In genomic region chr5:38672059-38672791, GRCh38 we compare ENCODE assay signal across 2 cellular contexts.
TF ChIP-seq lines count a peak whose summit lies in the region.

No MANE protein-coding gene starts in this region.

TF ChIP-seq in A549, 52 proteins besides CTCF, POLR2A, EP300 and RAD21 (continued from another document):
- TF ChIP-seq, protein P1, sequence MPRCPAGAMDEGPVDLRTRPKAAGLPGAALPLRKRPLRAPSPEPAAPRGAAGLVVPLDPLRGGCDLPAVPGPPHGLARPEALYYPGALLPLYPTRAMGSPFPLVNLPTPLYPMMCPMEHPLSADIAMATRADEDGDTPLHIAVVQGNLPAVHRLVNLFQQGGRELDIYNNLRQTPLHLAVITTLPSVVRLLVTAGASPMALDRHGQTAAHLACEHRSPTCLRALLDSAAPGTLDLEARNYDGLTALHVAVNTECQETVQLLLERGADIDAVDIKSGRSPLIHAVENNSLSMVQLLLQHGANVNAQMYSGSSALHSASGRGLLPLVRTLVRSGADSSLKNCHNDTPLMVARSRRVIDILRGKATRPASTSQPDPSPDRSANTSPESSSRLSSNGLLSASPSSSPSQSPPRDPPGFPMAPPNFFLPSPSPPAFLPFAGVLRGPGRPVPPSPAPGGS (IDR thresholded peaks at IDR 0.05) = peak; percentile 31; the same call in 1 of the 3 replicates
- no peak for TF ChIP-seq ZFP36 (IDR thresholded peaks at IDR 0.05; ENCODE audit: borderline replicate concordance, partially characterized antibody)
- TF ChIP-seq CHD4 (IDR thresholded peaks at IDR 0.05; ENCODE audit: borderline replicate concordance) = no peak
- TF ChIP-seq JUNB (IDR thresholded peaks at IDR 0.05) = peak; percentile 84
- no peak for TF ChIP-seq ZSCAN20 (CRISPR knock-in tag; IDR thresholded peaks at IDR 0.05)
- 0 out of 2 replicates have a peak, but pooled peaks have one; percentile 18 for TF ChIP-seq MAX (IDR thresholded peaks at IDR 0.05)
- TF ChIP-seq, protein P2, sequence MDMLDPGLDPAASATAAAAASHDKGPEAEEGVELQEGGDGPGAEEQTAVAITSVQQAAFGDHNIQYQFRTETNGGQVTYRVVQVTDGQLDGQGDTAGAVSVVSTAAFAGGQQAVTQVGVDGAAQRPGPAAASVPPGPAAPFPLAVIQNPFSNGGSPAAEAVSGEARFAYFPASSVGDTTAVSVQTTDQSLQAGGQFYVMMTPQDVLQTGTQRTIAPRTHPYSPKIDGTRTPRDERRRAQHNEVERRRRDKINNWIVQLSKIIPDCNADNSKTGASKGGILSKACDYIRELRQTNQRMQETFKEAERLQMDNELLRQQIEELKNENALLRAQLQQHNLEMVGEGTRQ (IDR thresholded peaks at IDR 0.05) = no peak
- TF ChIP-seq FOSL2 (IDR thresholded peaks at IDR 0.05) = peak; percentile 79
- TF ChIP-seq FOSL2 (CRISPR knock-in tag; IDR thresholded peaks at IDR 0.05) = peak; percentile 88
- no peak for TF ChIP-seq KDM5A (IDR thresholded peaks at IDR 0.05)
- TF ChIP-seq, protein P3, sequence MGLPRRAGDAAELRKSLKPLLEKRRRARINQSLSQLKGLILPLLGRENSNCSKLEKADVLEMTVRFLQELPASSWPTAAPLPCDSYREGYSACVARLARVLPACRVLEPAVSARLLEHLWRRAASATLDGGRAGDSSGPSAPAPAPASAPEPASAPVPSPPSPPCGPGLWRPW (IDR thresholded peaks at IDR 0.05) = no peak
- no peak for TF ChIP-seq CBX8 (IDR thresholded peaks at IDR 0.05)
- TF ChIP-seq HOXB5 (CRISPR knock-in tag; IDR thresholded peaks at IDR 0.05) = no peak
- no peak for TF ChIP-seq PHF8 (IDR thresholded peaks at IDR 0.05; ENCODE audit: borderline replicate concordance, low read depth)
- no peak for TF ChIP-seq HOXA7 (CRISPR knock-in tag; IDR thresholded peaks at IDR 0.05)
- TF ChIP-seq RCOR1 (IDR thresholded peaks at IDR 0.05; ENCODE audit: low read depth, low read length) = no peak
- TF ChIP-seq CBX2 (IDR thresholded peaks at IDR 0.05; ENCODE audit: borderline replicate concordance, low read depth) = no peak
- peak in 1 of 2 experiments; percentile 54; a peak in 1 of 4 replicates for TF ChIP-seq CEBPB (IDR thresholded peaks at IDR 0.05)
- no peak for TF ChIP-seq RARB (CRISPR knock-in tag; IDR thresholded peaks at IDR 0.05)
- TF ChIP-seq, protein P4, sequence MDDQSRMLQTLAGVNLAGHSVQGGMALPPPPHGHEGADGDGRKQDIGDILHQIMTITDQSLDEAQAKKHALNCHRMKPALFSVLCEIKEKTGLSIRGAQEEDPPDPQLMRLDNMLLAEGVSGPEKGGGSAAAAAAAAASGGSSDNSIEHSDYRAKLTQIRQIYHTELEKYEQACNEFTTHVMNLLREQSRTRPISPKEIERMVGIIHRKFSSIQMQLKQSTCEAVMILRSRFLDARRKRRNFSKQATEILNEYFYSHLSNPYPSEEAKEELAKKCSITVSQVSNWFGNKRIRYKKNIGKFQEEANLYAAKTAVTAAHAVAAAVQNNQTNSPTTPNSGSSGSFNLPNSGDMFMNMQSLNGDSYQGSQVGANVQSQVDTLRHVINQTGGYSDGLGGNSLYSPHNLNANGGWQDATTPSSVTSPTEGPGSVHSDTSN (IDR thresholded peaks at IDR 0.05) = no peak
- TF ChIP-seq MAZ (IDR thresholded peaks at IDR 0.05; ENCODE audit: borderline replicate concordance, low read depth, low read length) = no peak
- no peak for TF ChIP-seq CHD2 (IDR thresholded peaks at IDR 0.05; ENCODE audit: low read length, partially characterized antibody)
- TF ChIP-seq BHLHE40 (IDR thresholded peaks at IDR 0.05; ENCODE audit: low read depth, low read length) = no peak
- peak; percentile 19; the same call in 1 of the 3 replicates for TF ChIP-seq SMC3 (IDR thresholded peaks at IDR 0.05)
- no peak for TF ChIP-seq E2F6 (IDR thresholded peaks at IDR 0.05; ENCODE audit: borderline replicate concordance, low read depth)
- TF ChIP-seq GATA3 (IDR thresholded peaks at IDR 0.05; ENCODE audit: borderline replicate concordance) = peak; percentile 85
TF ChIP-seq in A549: peak in this region for 8.

TF ChIP-seq in SK-N-SH, 30 proteins besides CTCF, POLR2A, EP300 and RAD21 (continued from another document):
- TF ChIP-seq, protein P5, sequence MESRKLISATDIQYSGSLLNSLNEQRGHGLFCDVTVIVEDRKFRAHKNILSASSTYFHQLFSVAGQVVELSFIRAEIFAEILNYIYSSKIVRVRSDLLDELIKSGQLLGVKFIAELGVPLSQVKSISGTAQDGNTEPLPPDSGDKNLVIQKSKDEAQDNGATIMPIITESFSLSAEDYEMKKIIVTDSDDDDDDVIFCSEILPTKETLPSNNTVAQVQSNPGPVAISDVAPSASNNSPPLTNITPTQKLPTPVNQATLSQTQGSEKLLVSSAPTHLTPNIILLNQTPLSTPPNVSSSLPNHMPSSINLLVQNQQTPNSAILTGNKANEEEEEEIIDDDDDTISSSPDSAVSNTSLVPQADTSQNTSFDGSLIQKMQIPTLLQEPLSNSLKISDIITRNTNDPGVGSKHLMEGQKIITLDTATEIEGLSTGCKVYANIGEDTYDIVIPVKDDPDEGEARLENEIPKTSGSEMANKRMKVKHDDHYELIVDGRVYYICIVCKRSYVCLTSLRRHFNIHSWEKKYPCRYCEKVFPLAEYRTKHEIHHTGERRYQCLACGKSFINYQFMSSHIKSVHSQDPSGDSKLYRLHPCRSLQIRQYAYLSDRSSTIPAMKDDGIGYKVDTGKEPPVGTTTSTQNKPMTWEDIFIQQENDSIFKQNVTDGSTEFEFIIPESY (IDR thresholded peaks at IDR 0.05; ENCODE audit: borderline replicate concordance, low read depth) = no peak
- TF ChIP-seq NFIC (IDR thresholded peaks at IDR 0.05; ENCODE audit: borderline replicate concordance) = no peak
- TF ChIP-seq CHD2 (IDR thresholded peaks at IDR 0.05; ENCODE audit: low read length, partially characterized antibody) = no peak
- peak; percentile 34; the same call in 1 of the 2 replicates for TF ChIP-seq FOSL2 (IDR thresholded peaks at IDR 0.05; ENCODE audit: borderline replicate concordance, low read depth)
- peak; percentile 92 for TF ChIP-seq TCF12 (IDR thresholded peaks at IDR 0.05)
- peak; percentile 71 for TF ChIP-seq POLR2AphosphoS5 (IDR thresholded peaks at IDR 0.05; ENCODE audit: low read depth, low read length)
- TF ChIP-seq, protein P4 (IDR thresholded peaks at IDR 0.05) = peak; percentile 68; the same call in 1 of the 2 replicates
- TF ChIP-seq MEF2A (IDR thresholded peaks at IDR 0.05; ENCODE audit: borderline replicate concordance, low read depth) = no peak
- TF ChIP-seq USF1 (IDR thresholded peaks at IDR 0.05; ENCODE audit: borderline replicate concordance, low read depth) = no peak
- no peak for TF ChIP-seq MXI1 (IDR thresholded peaks at IDR 0.05; ENCODE audit: low read depth, low read length)
